ENCODE assay signal across 8 cellular contexts in the genomic region with DNA sequence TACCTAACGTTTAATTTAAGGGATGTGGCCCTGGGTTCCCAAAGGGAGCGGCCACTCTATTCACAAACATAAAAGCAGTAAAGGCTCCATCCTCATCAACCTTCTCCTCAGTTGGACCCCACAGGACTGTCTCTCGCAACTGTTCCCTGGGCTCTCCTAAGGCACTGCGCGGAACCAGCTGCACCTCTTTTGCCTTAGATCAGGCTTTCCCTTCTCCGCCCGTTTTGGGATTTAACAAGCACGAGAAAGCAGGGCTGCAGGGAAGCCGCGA. TPM values are rescaled to one million over a fixed set of nuclear protein-coding genes. Genes with fewer than 3 reads are reported as not detected.
DNase-seq lines count a peak whose midpoint lies in the region; ATAC-seq and TF ChIP-seq lines count a peak whose summit lies in the region.

No MANE protein-coding gene starts in this region.

- TF ChIP-seq POLR2A in gastrocnemius medialis (IDR thresholded peaks at IDR 0.05): no peak

- POLR2A ChIA-PET in T-cell (lab: Charles Lee): interaction anchor here in 1 of 2 donors (0.6 to 1.0 kb wide), 2 partner anchors 61 to 69 kb away, joined by 3 read pairs; a partner anchor contains a TSS

- peaks cover 22 to 33% of the 10 kb centered on the region in 2 donors for H3K4me1 ChIP-seq in gastrocnemius medialis

- no peak for DNase-seq in activated CD8-positive, alpha-beta memory T cell treated with anti-CD3 and anti-CD28 coated beads, Interleukin-2, amount 10 ng/mL, durations not matched to agents 7 days and 5 days
- DNase-seq in activated CD8-positive, alpha-beta memory T cell treated with anti-CD3 and anti-CD28 coated beads, Interleukin-2, amount 50 U/mL, for 4 hours: no peak
- DNase-seq in T-cell (peak in 1 of 34 experiments; percentile 14), foreskin fibroblast (no peak), gastrocnemius medialis (no peak), DMS114 treated with DMSO at 0.1 percent for 48 hours (lab: John Stamatoyannopoulos, UW; ENCODE audit: unreplicated experiment) (no peak)

- no peak for TF ChIP-seq CTCF in foreskin fibroblast (IDR thresholded peaks at IDR 0.05; ENCODE audit: low read depth, low read length)
- TF ChIP-seq CTCF in gastrocnemius medialis (IDR thresholded peaks at IDR 0.05 in 4 of 5, conservative IDR thresholded peaks at IDR 0.05 in 1 of 5): no peak

- intact Hi-C loops in gastrocnemius medialis (cut with DNase I; ENCODE audit: low total_unique reads): no loop called here

- no peaks in the 10 kb centered on the region for H3K9me3 Mint-ChIP-seq in activated CD8-positive, alpha-beta memory T cell treated with anti-CD3 and anti-CD28 coated beads, Interleukin-2, amount 10 ng/mL, durations not matched to agents 7 days and 5 days (ENCODE audit: low read depth)
- no peaks in the 10 kb centered on the region for H3K9me3 Mint-ChIP-seq in T-cell

- CTCF ChIA-PET in activated CD8-positive, alpha-beta memory T cell treated with anti-CD3 and anti-CD28 coated beads, Interleukin-2, amount 10 ng/mL, durations not matched to agents 7 days and 5 days (lab: Charles Lee): interaction anchor here (1.6 kb wide), 1 partner anchor 199 kb away, joined by 3 read pairs; no protein-coding TSS in a partner anchor
- CTCF ChIA-PET in T-cell (lab: Charles Lee): interaction anchor here in 1 of 2 donors (1.0 kb wide), 2 partner anchors 56 kb away, joined by 3 to 5 read pairs; a partner anchor contains a TSS

- peaks cover 45% of the 10 kb centered on the region for H3K4me1 Mint-ChIP-seq in activated CD8-positive, alpha-beta memory T cell treated with anti-CD3 and anti-CD28 coated beads, Interleukin-2, amount 10 ng/mL, durations not matched to agents 7 days and 5 days
- peaks cover 39 to 44% (median 42%) of the 10 kb centered on the region in 3 donors for H3K4me1 Mint-ChIP-seq in T-cell

- peaks cover 21% of the 10 kb centered on the region for H3K36me3 Mint-ChIP-seq in activated CD8-positive, alpha-beta memory T cell treated with anti-CD3 and anti-CD28 coated beads, Interleukin-2, amount 10 ng/mL, durations not matched to agents 7 days and 5 days
- peaks cover 5% of the 10 kb centered on the region for H3K36me3 Mint-ChIP-seq in T-cell

- no peaks in the 10 kb centered on the region for H3K27me3 Mint-ChIP-seq in activated CD8-positive, alpha-beta memory T cell treated with anti-CD3 and anti-CD28 coated beads, Interleukin-2, amount 10 ng/mL, durations not matched to agents 7 days and 5 days
- H3K27me3 Mint-ChIP-seq in T-cell: no peaks in the 10 kb centered on the region

- no peaks in the 10 kb centered on the region for H3K27me3 ChIP-seq in gastrocnemius medialis

- H3K4me3 Mint-ChIP-seq in activated CD8-positive, alpha-beta memory T cell treated with anti-CD3 and anti-CD28 coated beads, Interleukin-2, amount 10 ng/mL, durations not matched to agents 7 days and 5 days: peak overlapping the region; percentile 93
- H3K4me3 Mint-ChIP-seq in T-cell: peak overlapping the region; percentile 91 to 97 (median 97)

- peak overlapping the region; percentile 92 to 97 (median 96) for H3K27ac ChIP-seq in gastrocnemius medialis

- H3K9me3 ChIP-seq in gastrocnemius medialis: no peaks in the 10 kb centered on the region

- in situ Hi-C loops in gastrocnemius medialis (cut with MboI; ENCODE audit: low sequenced_read_pairs in 4 of 4): loop anchor here in 1 of 4 donors (10.0 kb wide), 1 partner anchor 53 kb away; a partner anchor contains a TSS

- ATAC-seq in activated CD8-positive, alpha-beta memory T cell treated with anti-CD3 and anti-CD28 coated beads, Interleukin-2, amount 10 ng/mL, durations not matched to agents 7 days and 5 days: no peak
- ATAC-seq in T-cell (replicated peaks in 1 of 4): peak; percentile 1 to 4 (median 2)
- peak in 1 of 2 donors; percentile 38 for ATAC-seq in gastrocnemius medialis
- no peak for ATAC-seq in GM21528 (IDR thresholded peaks at IDR 0.05; ENCODE audit: low FRiP score, unreplicated experiment)
- no peak for ATAC-seq in HG02763 (IDR thresholded peaks at IDR 0.05; ENCODE audit: unreplicated experiment)

- H3K4me3 ChIP-seq in foreskin fibroblast (ENCODE audit: low read depth in 1 of 2, low read length in 2 of 2) (peak overlapping the region; percentile 95 to 98), gastrocnemius medialis (peak overlapping the region; percentile 80 to 100 (median 94))

- peak overlapping the region; percentile 92 for H3K27ac Mint-ChIP-seq in activated CD8-positive, alpha-beta memory T cell treated with anti-CD3 and anti-CD28 coated beads, Interleukin-2, amount 10 ng/mL, durations not matched to agents 7 days and 5 days
- H3K27ac Mint-ChIP-seq in T-cell: peak overlapping the region in 1 of 2 donors; percentile 89

- H3K36me3 ChIP-seq in gastrocnemius medialis: no peaks in the 10 kb centered on the region

RNA-seq across cellular contexts. Expression of a gene that starts 0.7 kb away (rescaled TPM):
- 10 to 100 TPM; 66.1 to 88.2 TPM for total RNA-seq in activated CD8-positive, alpha-beta memory T cell treated with anti-CD3 and anti-CD28 coated beads, Interleukin-2, amount 10 ng/mL, durations not matched to agents 7 days and 5 days
- total RNA-seq in T-cell (10 to 100 TPM; 44.6 to 59.1 (median 47.5) TPM), gastrocnemius medialis (10 to 100 TPM; 34.7 to 51.5 (median 38.5) TPM)

RNA-seq across cellular contexts. Expression of a gene that starts 38.1 kb away (rescaled TPM):
- not detected for total RNA-seq in activated CD8-positive, alpha-beta memory T cell treated with anti-CD3 and anti-CD28 coated beads, Interleukin-2, amount 10 ng/mL, durations not matched to agents 7 days and 5 days
- total RNA-seq in T-cell: not detected
- total RNA-seq in gastrocnemius medialis: 100 to 1,000 TPM in 2 of 4 donors, 10 to 100 TPM in 2; 43.7 to 204 (median 86.7) TPM

RNA-seq across cellular contexts. Expression of a gene that starts 56.1 kb away (rescaled TPM):
- total RNA-seq in activated CD8-positive, alpha-beta memory T cell treated with anti-CD3 and anti-CD28 coated beads, Interleukin-2, amount 10 ng/mL, durations not matched to agents 7 days and 5 days: 100 to 1,000 TPM; 126 to 135 TPM
- total RNA-seq in T-cell: 100 to 1,000 TPM in 1 of 5 donors, 10 to 100 TPM in 4; 77.2 to 108 (median 94.0) TPM
- 10 to 100 TPM; 29.7 to 45.6 (median 40.0) TPM for total RNA-seq in gastrocnemius medialis

Comparison
In these comparisons a context has a peak if more than half of its experiments do, and no peak if none do; other contexts are left out.
1. ATAC-seq: peak in T-cell (4 of 4); none in activated CD8-positive, alpha-beta memory T cell treated with anti-CD3 and anti-CD28 coated beads, Interleukin-2, amount 10 ng/mL, durations not matched to agents 7 days and 5 days (single experiment), GM21528 (single experiment) and HG02763 (single experiment).
2. RNA of a gene that starts 38.1 kb away (total RNA-seq): 43.7 to 204 TPM in gastrocnemius medialis; not detected in activated CD8-positive, alpha-beta memory T cell treated with anti-CD3 and anti-CD28 coated beads, Interleukin-2, amount 10 ng/mL, durations not matched to agents 7 days and 5 days and not detected in T-cell; every median in the first group is over 10 times any median in the second.